27 cellular contexts compared by ENCODE assay signal in the genomic region with DNA sequence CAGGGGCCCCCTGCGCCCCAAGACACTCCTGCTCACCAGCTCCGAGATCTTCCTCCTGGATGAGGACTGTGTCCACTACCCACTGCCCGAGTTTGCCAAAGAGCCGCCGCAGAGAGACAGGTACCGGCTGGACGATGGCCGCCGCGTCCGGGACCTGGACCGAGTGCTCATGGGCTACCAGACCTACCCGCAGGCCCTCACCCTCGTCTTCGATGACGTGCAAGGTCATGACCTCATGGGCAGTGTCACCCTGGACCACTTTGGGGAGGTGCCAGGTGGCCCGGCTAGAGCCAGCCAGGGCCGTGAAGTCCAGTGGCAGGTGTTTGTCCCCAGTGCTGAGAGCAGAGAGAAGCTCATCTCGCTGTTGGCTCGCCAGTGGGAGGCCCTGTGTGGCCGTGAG. TPM values are rescaled to one million over a fixed set of nuclear protein-coding genes. Genes with fewer than 3 reads are reported as not detected.
DNase-seq lines count a peak whose midpoint lies in the region; TF ChIP-seq lines count a peak whose summit lies in the region.
"Had no signal": no experiment of that assay in that cellular context is flagged by ENCODE, and none has a peak within 500 bp of the region (broad histone marks: within the 10 kb centered on the region; RNA-seq: fewer than 3 reads in every experiment).

No MANE protein-coding gene starts in this region.

- H3K4me2 ChIP-seq in neuronal stem cell (ENCODE audit: insufficient read depth, low read length, poor library complexity, severe bottlenecking) = no peak overlapping the region

- TF ChIP-seq CTCF in left ventricle myocardium inferior (IDR thresholded peaks at IDR 0.05; ENCODE audit: borderline replicate concordance) = no peak
- TF ChIP-seq CTCF in GM20000 (IDR thresholded peaks at IDR 0.05; ENCODE audit: extremely low read depth, missing control alignments) = no peak

- no peak overlapping the region for H3K14ac ChIP-seq in neuronal stem cell (ENCODE audit: low read length)

- no peak overlapping the region for H3K18ac ChIP-seq in neuronal stem cell (ENCODE audit: low read length)

- WGBS in neuronal stem cell (ENCODE audit: extremely low coverage in 2 of 2, insufficient read length in 2 of 2, insufficient replicate concordance in 1 of 2), 2 donors = no CpG with 5 or more reads among the region's 21 CpGs

- no peak overlapping the region for H2BK120ac ChIP-seq in neuronal stem cell (ENCODE audit: low read depth, low read length)

- H3K36me3 ChIP-seq in left ventricle myocardium inferior (peaks cover 66% of the 10 kb centered on the region), neuronal stem cell (replicated peaks in 1 of 2; ENCODE audit: control insufficient read depth in 2 of 2, insufficient read depth in 2 of 2, low read length in 2 of 2) (peaks cover 54 to 65% of the 10 kb centered on the region in 2 donors)

- H4K8ac ChIP-seq in neuronal stem cell (ENCODE audit: low read depth, low read length) = no peak overlapping the region

- no peak overlapping the region for H2AFZ ChIP-seq in neuronal stem cell (ENCODE audit: low read length)

- no peaks in the 10 kb centered on the region for H3K9me3 ChIP-seq in left ventricle myocardium inferior (replicated peaks)
- no peaks in the 10 kb centered on the region for H3K9me3 ChIP-seq in neuronal stem cell (replicated peaks in 1 of 2; ENCODE audit: control insufficient read depth in 2 of 2, insufficient read depth in 1 of 2, low read depth in 1 of 2, low read length in 2 of 2)
- H3K9me3 ChIP-seq: BLaER1, HAP-1 had no signal

- H3K36me3 Mint-ChIP-seq in dendritic cell treated with granulocyte-macrophage colony-stimulating factor and Interleukin-4, amounts not matched to agents 40 ng/mL and 50 ng/mL, for 4 days (ENCODE audit: low read depth) = peaks cover 92% of the 10 kb centered on the region

- H3K27me3 ChIP-seq in left ventricle myocardium inferior (ENCODE audit: low read depth) = no peaks in the 10 kb centered on the region
- H3K27me3 ChIP-seq in neuronal stem cell (ENCODE audit: control insufficient read depth in 3 of 3, insufficient read depth in 3 of 3, low read depth in 1 of 3, low read length in 3 of 3) = no peaks in the 10 kb centered on the region
- H3K27me3 ChIP-seq: BLaER1 had no signal

- DNase-seq in left ventricle myocardium inferior = no peak
- DNase-seq in cardiac septum (ENCODE audit: low spot score) = no peak
- DNase-seq in neuronal stem cell (ENCODE audit: low spot score) = no peak
- no peak for DNase-seq in islet precursor cell
- DNase-seq in GM20000 (ENCODE audit: low spot score) = no peak
- no peak for DNase-seq in NCI-H187 treated with DMSO at 0.1 percent for 48 hours (lab: John Stamatoyannopoulos, UW)
- DNase-seq: 8988T; ACHN; CD4-positive, alpha-beta T cell; DMS53; GOT3; HFFc6; NCI-H1048; NCI-H1417; NCI-H1694; NCI-H2081; NCI-H2171; NCI-H226; NCI-H510A; NCI-H69; SIG-M5 had no signal

- peak overlapping the region; percentile 78 for H2BK5ac ChIP-seq in neuronal stem cell (ENCODE audit: low read length)

- peak overlapping the region; percentile 20 for H3K23ac ChIP-seq in neuronal stem cell (ENCODE audit: low read depth, low read length, poor library complexity)

- no peak overlapping the region for H3K9ac ChIP-seq in neuronal stem cell (ENCODE audit: low read depth, low read length, poor library complexity)

- no peak overlapping the region for H2AK5ac ChIP-seq in neuronal stem cell (ENCODE audit: low read depth, low read length)

- no peak overlapping the region for H2BK15ac ChIP-seq in neuronal stem cell (ENCODE audit: low read length)

- H3K4ac ChIP-seq in neuronal stem cell (ENCODE audit: low read length) = no peak overlapping the region

- peaks cover 84% of the 10 kb centered on the region for H3K4me1 ChIP-seq in left ventricle myocardium inferior
- H3K4me1 ChIP-seq in neuronal stem cell (ENCODE audit: control insufficient read depth in 2 of 2, insufficient read depth in 1 of 2, low read depth in 1 of 2, low read length in 2 of 2) = peaks cover 0 to 7% of the 10 kb centered on the region in 2 donors
- H3K4me1 ChIP-seq: HAP-1 had no signal

- H4K91ac ChIP-seq in neuronal stem cell (ENCODE audit: low read depth, low read length, poor library complexity) = no peak overlapping the region

- intact Hi-C loops in left ventricle myocardium inferior (cut with micrococcal nuclease) (no loop called here), cardiac septum (cut with DNase I) (no loop called here)
- intact Hi-C loops in dendritic cell treated with granulocyte-macrophage colony-stimulating factor and Interleukin-4, amounts not matched to agents 40 ng/mL and 50 ng/mL, for 4 days (cut with micrococcal nuclease) = no loop called here

- H3K4me1 Mint-ChIP-seq in dendritic cell treated with granulocyte-macrophage colony-stimulating factor and Interleukin-4, amounts not matched to agents 40 ng/mL and 50 ng/mL, for 4 days (ENCODE audit: low read depth) = peaks cover 79% of the 10 kb centered on the region

- H3K4me3 Mint-ChIP-seq in dendritic cell treated with granulocyte-macrophage colony-stimulating factor and Interleukin-4, amounts not matched to agents 40 ng/mL and 50 ng/mL, for 4 days = no peak overlapping the region
- H3K4me3 Mint-ChIP-seq: CD4-positive, alpha-beta T cell; HFFc6 had no signal

- no peak overlapping the region for H2BK12ac ChIP-seq in neuronal stem cell (ENCODE audit: low read length)

- H3K27ac Mint-ChIP-seq in dendritic cell treated with granulocyte-macrophage colony-stimulating factor and Interleukin-4, amounts not matched to agents 40 ng/mL and 50 ng/mL, for 4 days = peak overlapping the region; percentile 97
- H3K27ac Mint-ChIP-seq: CD4-positive, alpha-beta T cell had no signal

- no peaks in the 10 kb centered on the region for H3K79me1 ChIP-seq in neuronal stem cell (ENCODE audit: low read depth, low read length)

- H3K27me3 Mint-ChIP-seq in dendritic cell treated with granulocyte-macrophage colony-stimulating factor and Interleukin-4, amounts not matched to agents 40 ng/mL and 50 ng/mL, for 4 days = no peaks in the 10 kb centered on the region
- H3K27me3 Mint-ChIP-seq: CD4-positive, alpha-beta T cell had no signal

- no peak overlapping the region for H3K4me3 ChIP-seq in left ventricle myocardium inferior
- no peak overlapping the region for H3K4me3 ChIP-seq in neuronal stem cell (ENCODE audit: low read length in 2 of 2)
- H3K4me3 ChIP-seq: BLaER1, HAP-1, SK-N-MC had no signal

- H3K27ac ChIP-seq in left ventricle myocardium inferior (replicated peaks) (peak overlapping the region; percentile 82), neuronal stem cell (replicated peaks; ENCODE audit: low read length) (no peak overlapping the region)
- H3K27ac ChIP-seq: SK-N-MC had no signal

- no peaks in the 10 kb centered on the region for H3K9me3 Mint-ChIP-seq in dendritic cell treated with granulocyte-macrophage colony-stimulating factor and Interleukin-4, amounts not matched to agents 40 ng/mL and 50 ng/mL, for 4 days
- H3K9me3 Mint-ChIP-seq: CD4-positive, alpha-beta T cell; HFFc6 had no signal

RNA-seq across cellular contexts. Expression of gene STAB1, which starts 3.1 kb away (rescaled TPM):
- total RNA-seq in left ventricle myocardium inferior = 67.2 TPM
- 52.2 TPM for total RNA-seq in cardiac septum
- polyA plus RNA-seq in neuronal stem cell (2013, experiment 1 of 2) = 0.10 TPM
- polyA plus RNA-seq in neuronal stem cell (2013, experiment 2 of 2) = 0.03 TPM
- total RNA-seq: Daoy, G401, HFFc6 had no signal

RNA-seq across cellular contexts. Expression of gene NISCH, which starts 36.7 kb away (rescaled TPM):
- total RNA-seq in left ventricle myocardium inferior = 44.3 TPM
- 59.1 TPM for total RNA-seq in cardiac septum
- 58.8 TPM for polyA plus RNA-seq in neuronal stem cell (2013, experiment 1 of 2)
- polyA plus RNA-seq in neuronal stem cell (2013, experiment 2 of 2) = 58.4 TPM

RNA-seq across cellular contexts. Expression of gene TNNC1, which starts 38.2 kb away (rescaled TPM):
- total RNA-seq in left ventricle myocardium inferior (8,962 TPM), cardiac septum (8,054 TPM)
- polyA plus RNA-seq in neuronal stem cell (2013, experiment 1 of 2) = 7.4 TPM
- 6.4 TPM for polyA plus RNA-seq in neuronal stem cell (2013, experiment 2 of 2)
- total RNA-seq: Daoy had no signal

RNA-seq across cellular contexts. Expression of gene NT5DC2, which starts 41.6 kb away (rescaled TPM):
- total RNA-seq in left ventricle myocardium inferior (69.3 TPM), cardiac septum (58.2 TPM)
- 246 TPM for polyA plus RNA-seq in neuronal stem cell (2013, experiment 1 of 2)
- 233 TPM for polyA plus RNA-seq in neuronal stem cell (2013, experiment 2 of 2)

RNA-seq across cellular contexts. Expression of gene UQCC5, which starts 44.3 kb away (rescaled TPM):
- 65.8 TPM for total RNA-seq in left ventricle myocardium inferior
- total RNA-seq in cardiac septum = 52.9 TPM
- 41.8 TPM for polyA plus RNA-seq in neuronal stem cell (2013, experiment 1 of 2)
- polyA plus RNA-seq in neuronal stem cell (2013, experiment 2 of 2) = 44.8 TPM
